1 cellular context compared by ENCODE assay signal in the genomic region with DNA sequence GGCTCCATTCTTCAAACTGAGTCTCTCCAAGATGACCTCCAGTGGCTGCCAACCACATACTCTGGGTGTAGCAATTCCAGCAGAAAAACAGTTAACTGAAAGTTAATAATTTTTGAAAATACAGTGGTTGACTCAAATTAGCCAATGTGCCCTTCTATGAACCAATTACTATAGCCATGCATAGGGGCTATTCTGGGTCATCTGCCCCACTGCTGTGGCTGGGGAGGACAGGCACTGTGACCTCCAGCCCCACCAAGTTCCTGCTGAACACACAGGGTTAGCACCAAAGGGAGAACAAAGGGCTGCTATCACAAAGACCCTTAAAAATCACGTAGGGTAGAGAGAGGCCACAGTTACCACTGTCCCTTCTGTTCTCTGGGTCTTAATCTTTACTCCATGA.
TF ChIP-seq lines count a peak whose summit lies in the region.

No MANE protein-coding gene starts in this region.

TF ChIP-seq in HCT116, 20 proteins besides CTCF, POLR2A, EP300 and RAD21 (continued from another document):
- TF ChIP-seq REST (IDR thresholded peaks at IDR 0.05; ENCODE audit: low read depth) (no peak), SIN3A (IDR thresholded peaks at IDR 0.05; ENCODE audit: low read depth) (no peak), EZH2phosphoT487 (IDR thresholded peaks at IDR 0.05; ENCODE audit: borderline replicate concordance) (no peak), ZNF274 (IDR thresholded peaks at IDR 0.05; ENCODE audit: low read depth, low read length) (no peak), POLR2AphosphoS5 (IDR thresholded peaks at IDR 0.05; ENCODE audit: low read depth, low read length) (no peak)
